Comparison of ENCODE assay signal across 29 cellular contexts in genomic region chr1:76463278-76463677, GRCh38.
A peak's percentile ranks its signal among the peaks of the same experiment; 100 is the strongest.
DNase-seq lines count a peak whose midpoint lies in the region; ATAC-seq, FAIRE-seq and TF ChIP-seq lines count a peak whose summit lies in the region.
"Had no signal": no experiment of that assay in that cellular context is flagged by ENCODE, and none has a peak within 500 bp of the region (broad histone marks: within the 10 kb centered on the region; RNA-seq: fewer than 3 reads in every experiment).

No MANE protein-coding gene starts in this region.

- peak in 27 of 42 donors; percentile 5 to 82 (median 47) for DNase-seq in head of caudate nucleus
- DNase-seq in pancreas: no peak
- no peak for DNase-seq in activated CD4-positive, alpha-beta T cell treated with anti-CD3 and anti-CD28 coated beads, Interleukin-2, amount 50 U/mL, for 4 hours
- no peak for DNase-seq in breast epithelium (ENCODE audit: low spot score in 2 of 2)
- DNase-seq: ACHN; activated CD4-positive, alpha-beta T cell treated with anti-CD3 and anti-CD28 coated beads for 1 hour; activated naive CD4-positive, alpha-beta T cell treated with anti-CD3 and anti-CD28 coated beads for 36 hours; activated T-cell treated with anti-CD3 and anti-CD28 coated beads, Interleukin-2, amount 50 U/mL, for 4 hours; amygdala; Caco-2; DMS79; esophagus squamous epithelium; gastrocnemius medialis; GF-D8; hippocampal formation; NCI-H1694; NCI-H2171; NCI-H526 treated with DMSO at 0.1 percent for 48 hours; RPMI8226; stimulated activated CD8-positive, alpha-beta memory T cell treated with anti-CD3 and anti-CD28 coated beads, Interleukin-4, amount 100 ng/mL, for 48 hours; upper lobe of right lung had no signal

- H3K9me3 ChIP-seq in pancreas (no peaks in the 10 kb centered on the region), breast epithelium (no peaks in the 10 kb centered on the region)
- H3K9me3 ChIP-seq: BLaER1, Caco-2, esophagus squamous epithelium, gastrocnemius medialis, upper lobe of right lung had no signal

- no peak for TF ChIP-seq POLR2A in breast epithelium (IDR thresholded peaks at IDR 0.05)

- H3K27me3 ChIP-seq in pancreas (no peaks in the 10 kb centered on the region), breast epithelium (no peaks in the 10 kb centered on the region)
- H3K27me3 ChIP-seq: BLaER1, esophagus squamous epithelium, gastrocnemius medialis, upper lobe of right lung had no signal

- WGBS in pancreas, 2 donors: 57 to 73% methylated on average over 3 of the region's 3 CpGs

- no peaks in the 10 kb centered on the region for H3K36me3 ChIP-seq in pancreas
- no peaks in the 10 kb centered on the region for H3K36me3 ChIP-seq in breast epithelium
- H3K36me3 ChIP-seq: BLaER1, esophagus squamous epithelium, gastrocnemius medialis, upper lobe of right lung had no signal

- H3K4me3 ChIP-seq in pancreas: no peak overlapping the region
- no peak overlapping the region for H3K4me3 ChIP-seq in breast epithelium
- H3K4me3 ChIP-seq: BLaER1, esophagus squamous epithelium, gastrocnemius medialis, upper lobe of right lung had no signal

- intact Hi-C loops in head of caudate nucleus (cut with DNase I) (no loop called here), pancreas (cut with DNase I) (no loop called here), breast epithelium (cut with DNase I; ENCODE audit: low total_unique reads) (no loop called here)

- FAIRE-seq in pancreas (lab: Jason Lieb, UNC): no peak
- FAIRE-seq: H54, HepG2 had no signal

- ATAC-seq in GM18519 (IDR thresholded peaks at IDR 0.05; ENCODE audit: low FRiP score, unreplicated experiment) (peak; percentile 46), GM21526 (IDR thresholded peaks at IDR 0.05; ENCODE audit: low FRiP score, unreplicated experiment) (peak; percentile 43), HG03442 (IDR thresholded peaks at IDR 0.05; ENCODE audit: unreplicated experiment) (peak; percentile 46), pancreas (no peak)
- ATAC-seq: activated T-cell treated with anti-CD3 and anti-CD28 coated beads, Interleukin-2, amount 50 U/mL, for 4 hours; gastrocnemius medialis; HepG2; left lobe of liver; upper lobe of right lung had no signal

- H3K4me1 ChIP-seq in pancreas (no peaks in the 10 kb centered on the region), breast epithelium (no peaks in the 10 kb centered on the region)
- H3K4me1 ChIP-seq: Caco-2, esophagus squamous epithelium, gastrocnemius medialis, upper lobe of right lung had no signal

- TF ChIP-seq CTCF in pancreas (IDR thresholded peaks at IDR 0.05): no peak
- no peak for TF ChIP-seq CTCF in breast epithelium (IDR thresholded peaks at IDR 0.05)

- H3K27ac ChIP-seq in pancreas (no peak overlapping the region), breast epithelium (no peak overlapping the region)
- H3K27ac ChIP-seq: BLaER1, esophagus squamous epithelium, gastrocnemius medialis, HL-60, upper lobe of right lung had no signal

Comparison
In these comparisons a context has a peak if more than half of its experiments do, and no peak if none do; other contexts are left out.
1. ATAC-seq: peak in GM18519 (single experiment), GM21526 (single experiment) and HG03442 (single experiment); none in pancreas (0 of 4).
2. DNase-seq: peak in head of caudate nucleus (27 of 42); none in pancreas (0 of 6), activated CD4-positive, alpha-beta T cell treated with anti-CD3 and anti-CD28 coated beads, Interleukin-2, amount 50 U/mL, for 4 hours (0 of 2) and breast epithelium (0 of 2).